ENCODE assay signal across 14 cellular contexts in the genomic region with DNA sequence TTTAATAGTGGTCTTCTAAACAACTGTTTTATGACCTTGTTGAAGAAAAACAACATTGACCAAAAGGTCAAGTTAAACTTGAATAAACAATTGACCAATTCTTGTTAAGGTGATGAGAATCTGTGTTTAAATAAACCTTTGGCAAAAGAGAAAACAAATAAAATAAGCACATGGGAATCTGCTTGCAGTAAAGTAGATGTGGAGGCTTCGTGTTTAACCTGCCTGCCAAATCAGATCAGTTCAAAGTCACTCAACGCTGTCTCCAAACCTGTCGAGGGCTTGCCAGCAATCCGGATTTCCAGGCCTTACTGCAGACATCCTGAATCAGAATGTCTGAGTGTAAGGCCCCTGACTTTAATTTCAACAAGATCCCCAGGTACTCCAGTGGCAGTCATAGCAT. TPM values are rescaled to one million over a fixed set of nuclear protein-coding genes. Genes with fewer than 3 reads are reported as not detected.
DNase-seq lines count a peak whose midpoint lies in the region; ATAC-seq, FAIRE-seq and TF ChIP-seq lines count a peak whose summit lies in the region.
"Had no signal": no experiment of that assay in that cellular context is flagged by ENCODE, and none has a peak within 500 bp of the region (broad histone marks: within the 10 kb centered on the region; RNA-seq: fewer than 3 reads in every experiment).

No MANE protein-coding gene starts in this region.

- no peak overlapping the region for H3K4me2 ChIP-seq in mesendoderm (ENCODE audit: low read length)
- no peak overlapping the region for H3K4me2 ChIP-seq in hepatocyte
- H3K4me2 ChIP-seq: BLaER1 had no signal

- 41 to 50% methylated on average over 4 of the region's 4 CpGs for WGBS in heart right ventricle, 2 donors
- no CpG with 5 or more reads among the region's 4 CpGs for WGBS in mesendoderm (ENCODE audit: extremely low coverage, insufficient coverage, low lambda C conversion rate)
- 38% methylated on average over 4 of the region's 4 CpGs for WGBS in hepatocyte (ENCODE audit: low lambda C conversion rate, missing lambda C conversion rate)

- ATAC-seq in heart right ventricle (no peak), HG03571 (IDR thresholded peaks at IDR 0.05; ENCODE audit: unreplicated experiment) (no peak)

- DNase-seq in cardiac muscle cell (ENCODE audit: low read depth in 1 of 2, low spot score in 1 of 2) (peak in 1 of 2 donors; percentile 9), heart right ventricle (no peak), mesendoderm (no peak), renal cortical epithelial cell (ENCODE audit: low read depth) (peak; percentile 33), hepatocyte (ENCODE audit: low spot score) (no peak), NCI-H510A treated with DMSO at 0.1 percent for 48 hours (lab: John Stamatoyannopoulos, UW) (no peak)
- DNase-seq: 8988T, AML-193, DMS 273 treated with DMSO at 0.1 percent for 48 hours, HCEC 1CT, HFFc6 had no signal

- no peak overlapping the region for H3K9ac ChIP-seq in mesendoderm (ENCODE audit: low read length)
- H3K9ac ChIP-seq: BLaER1 had no signal

- no peak overlapping the region for H4K5ac ChIP-seq in mesendoderm (ENCODE audit: low read length)

- no peak overlapping the region for H4K8ac ChIP-seq in mesendoderm (ENCODE audit: low read depth, low read length)

- H2BK5ac ChIP-seq in mesendoderm (ENCODE audit: low read length): no peak overlapping the region

- FAIRE-seq in endometrium (lab: Jason Lieb, UNC): peak; percentile 96

- H3K18ac ChIP-seq in mesendoderm (ENCODE audit: low read length): no peak overlapping the region

- H3K23ac ChIP-seq in mesendoderm (ENCODE audit: low read length): no peak overlapping the region

- H3K9me3 ChIP-seq in cardiac muscle cell (ENCODE audit: low read depth): no peaks in the 10 kb centered on the region
- H3K9me3 ChIP-seq in heart right ventricle: peaks cover 0 to 18% (median 0%) of the 10 kb centered on the region in 11 donors
- H3K9me3 ChIP-seq in hepatocyte (ENCODE audit: low read depth): no peaks in the 10 kb centered on the region
- H3K9me3 ChIP-seq: BLaER1 had no signal

- TF ChIP-seq CTCF in cardiac muscle cell (IDR thresholded peaks at IDR 0.05; ENCODE audit: low read depth, low read length) (no peak), heart right ventricle (IDR thresholded peaks at IDR 0.05) (no peak), hepatocyte (IDR thresholded peaks at IDR 0.05; ENCODE audit: poor library complexity) (no peak)

- intact Hi-C loops in heart right ventricle (cut with DNase I): no loop called here

- H3K79me1 ChIP-seq in mesendoderm (ENCODE audit: low read length): no peaks in the 10 kb centered on the region

- H3K4me1 ChIP-seq in cardiac muscle cell (ENCODE audit: low read depth): peaks cover 12% of the 10 kb centered on the region
- H3K4me1 ChIP-seq in heart right ventricle: peaks cover 0 to 19% (median 7%) of the 10 kb centered on the region in 9 donors
- H3K4me1 ChIP-seq in mesendoderm (ENCODE audit: control insufficient read depth, low read depth, low read length): no peaks in the 10 kb centered on the region
- peaks cover 13% of the 10 kb centered on the region for H3K4me1 ChIP-seq in hepatocyte (ENCODE audit: insufficient read depth)

- H3K79me2 ChIP-seq in mesendoderm (ENCODE audit: control insufficient read depth, insufficient read depth, low read length) (no peaks in the 10 kb centered on the region), hepatocyte (no peaks in the 10 kb centered on the region)

- H2BK120ac ChIP-seq in mesendoderm (ENCODE audit: low read depth, low read length): no peak overlapping the region

- H3K27me3 ChIP-seq in cardiac muscle cell (peaks cover 42% of the 10 kb centered on the region), heart right ventricle (no peaks in the 10 kb centered on the region), mesendoderm (ENCODE audit: insufficient read depth, low read length, poor library complexity) (no peaks in the 10 kb centered on the region), hepatocyte (no peaks in the 10 kb centered on the region)
- H3K27me3 ChIP-seq: BLaER1 had no signal

- H3K9me2 ChIP-seq in hepatocyte (replicated peaks; ENCODE audit: insufficient read depth): no peaks in the 10 kb centered on the region

- no peak overlapping the region for H2AK5ac ChIP-seq in mesendoderm (ENCODE audit: low read length)

- no peak overlapping the region for H2AFZ ChIP-seq in hepatocyte

- no peaks in the 10 kb centered on the region for H3K36me3 ChIP-seq in cardiac muscle cell
- H3K36me3 ChIP-seq in heart right ventricle: no peaks in the 10 kb centered on the region
- H3K36me3 ChIP-seq in mesendoderm (ENCODE audit: control insufficient read depth, insufficient read depth, low read length): no peaks in the 10 kb centered on the region
- H3K36me3 ChIP-seq in hepatocyte (replicated peaks; ENCODE audit: insufficient read depth, low read depth): no peaks in the 10 kb centered on the region
- H3K36me3 ChIP-seq: BLaER1 had no signal

- H3K56ac ChIP-seq in mesendoderm (ENCODE audit: low read length): no peak overlapping the region

- H3K4me3 ChIP-seq in cardiac muscle cell (no peak overlapping the region), heart right ventricle (no peak overlapping the region), mesendoderm (ENCODE audit: low read length) (no peak overlapping the region), hepatocyte (no peak overlapping the region)
- H3K4me3 ChIP-seq: BLaER1 had no signal

- H3K27ac ChIP-seq in cardiac muscle cell: peak overlapping the region; percentile 6
- H3K27ac ChIP-seq in heart right ventricle: no peak overlapping the region
- H3K27ac ChIP-seq in mesendoderm (ENCODE audit: low read depth, low read length): no peak overlapping the region
- no peak overlapping the region for H3K27ac ChIP-seq in hepatocyte
- H3K27ac ChIP-seq: BLaER1 had no signal

- peak overlapping the region; percentile 24 for H3K4ac ChIP-seq in mesendoderm (ENCODE audit: low read depth, low read length)

- H4K20me1 ChIP-seq in hepatocyte (ENCODE audit: insufficient read depth, poor library complexity, severe bottlenecking): no peaks in the 10 kb centered on the region
- H4K20me1 ChIP-seq: BLaER1 had no signal

- H2BK15ac ChIP-seq in mesendoderm (replicated peaks; ENCODE audit: low read depth): no peak overlapping the region

RNA-seq across cellular contexts. Expression of gene AQP4, which starts 55.1 kb away (rescaled TPM):
- total RNA-seq in cardiac muscle cell (0.12 TPM in 1 of 2 replicates, not detected in the other), heart right ventricle (10 to 100 TPM in 6 of 10 donors, 1 to 10 TPM in 3, under 1 TPM in 1; 0.94 to 37.2 (median 13.5) TPM), renal cortical epithelial cell (2.1 and 2.6 TPM in 2 replicates), hepatocyte (12.8 and 14.9 TPM in 2 replicates)
- polyA plus RNA-seq in cardiac muscle cell (not detected in 2 replicates), heart right ventricle (1 to 10 TPM in 1 of 2 donors, under 1 TPM in 1; 0.07 to 1.8 TPM), hepatocyte (4.9 and 21.6 TPM in 2 replicates)
- polyA plus RNA-seq in mesendoderm (2013, experiment 1 of 2): 0.28 TPM
- polyA plus RNA-seq in mesendoderm (2013, experiment 2 of 2): 0.32 TPM
- total RNA-seq: HFFc6 had no signal
